ENCODE assay signal across 16 cellular contexts in genomic region chr9:33172256-33172678, GRCh38. TPM values are rescaled to one million over a fixed set of nuclear protein-coding genes. Genes with fewer than 3 reads are reported as not detected.
DNase-seq lines count a peak whose midpoint lies in the region; ATAC-seq and TF ChIP-seq lines count a peak whose summit lies in the region.
"Had no signal": no experiment of that assay in that cellular context is flagged by ENCODE, and none has a peak within 500 bp of the region (broad histone marks: within the 10 kb centered on the region; RNA-seq: fewer than 3 reads in every experiment).

No MANE protein-coding gene starts in this region.

- CTCF ChIA-PET in Calu3 (lab: Charles Lee), result interaction anchor here (0.9 to 1.1 kb wide), 2 partner anchors 12 to 42 kb away, joined by 3 read pairs; no protein-coding TSS in a partner anchor
- CTCF ChIA-PET in PC-3 (lab: Charles Lee), result no interaction called here
- CTCF ChIA-PET in CD8-positive, alpha-beta T cell (lab: Charles Lee), result interaction anchor here (1.0 to 2.7 kb wide), 4 partner anchors 8 to 294 kb away, joined by 3 to 10 read pairs (median 3); no protein-coding TSS in a partner anchor

- TF ChIP-seq CTCF in Calu3 (IDR thresholded peaks at IDR 0.05; ENCODE audit: unreplicated experiment) (no peak), PC-3 (conservative IDR thresholded peaks at IDR 0.05; ENCODE audit: low read depth, low read length) (no peak), endothelial cell (IDR thresholded peaks at IDR 0.05; ENCODE audit: unreplicated experiment) (no peak), omental fat pad (IDR thresholded peaks at IDR 0.05) (no peak)
- no peak for TF ChIP-seq CTCF in CD8-positive, alpha-beta T cell (IDR thresholded peaks at IDR 0.05)

- peak overlapping the region; percentile 48; the same call in 1 of the 2 replicates for H2AFZ ChIP-seq in PC-3 (ENCODE audit: low read length)

- no peaks in the 10 kb centered on the region for H3K79me2 ChIP-seq in PC-3 (ENCODE audit: low read length)

- peak overlapping the region; percentile 47 for H3K4me3 Mint-ChIP-seq in Calu3 (ENCODE audit: low read depth, unreplicated experiment)
- no peak overlapping the region for H3K4me3 Mint-ChIP-seq in endothelial cell (ENCODE audit: unreplicated experiment)
- H3K4me3 Mint-ChIP-seq in CD8-positive, alpha-beta T cell, result no peak overlapping the region
- H3K4me3 Mint-ChIP-seq: effector memory CD8-positive, alpha-beta T cell; stimulated activated naive CD8-positive, alpha-beta T cell treated with anti-CD3 and anti-CD28 coated beads, Interleukin-15, amount 100 ng/mL, for 72 hours had no signal

- H3K27ac Mint-ChIP-seq in Calu3 (ENCODE audit: unreplicated experiment) (peak overlapping the region; percentile 83), endothelial cell (ENCODE audit: unreplicated experiment) (peak overlapping the region; percentile 95)
- no peak overlapping the region for H3K27ac Mint-ChIP-seq in CD8-positive, alpha-beta T cell
- H3K27ac Mint-ChIP-seq: effector memory CD8-positive, alpha-beta T cell had no signal

- H3K36me3 ChIP-seq in PC-3 (ENCODE audit: low read depth, low read length), result no peaks in the 10 kb centered on the region
- H3K36me3 ChIP-seq in CD8-positive, alpha-beta T cell (ENCODE audit: insufficient read depth, low read length), result no peaks in the 10 kb centered on the region
- H3K36me3 ChIP-seq: BLaER1 treated with 17β-estradiol and CSF1 and Interleukin-3, amounts not matched to agents 10 nM and 100 nM; heart right ventricle had no signal

- POLR2A ChIA-PET in PC-3 (lab: Charles Lee; ENCODE audit: unreplicated experiment), result no interaction called here
- POLR2A ChIA-PET in CD8-positive, alpha-beta T cell (lab: Charles Lee), result no interaction called here

- no TSS peak for BruUV-seq in Calu3 (replicated peaks; lab: Mats Ljungman, UMichigan)
- no TSS peak for BruUV-seq in PC-3 (replicated peaks; lab: Mats Ljungman, UMichigan)

- peaks cover 19% of the 10 kb centered on the region for H3K4me1 ChIP-seq in PC-3 (ENCODE audit: insufficient read depth, low read length)
- peaks cover 17% of the 10 kb centered on the region for H3K4me1 ChIP-seq in CD8-positive, alpha-beta T cell (ENCODE audit: insufficient read depth, low read length)

- H3K9me3 Mint-ChIP-seq in Calu3 (ENCODE audit: low read depth, unreplicated experiment) (peaks cover 2% of the 10 kb centered on the region), endothelial cell (ENCODE audit: unreplicated experiment) (no peaks in the 10 kb centered on the region)
- H3K9me3 Mint-ChIP-seq in CD8-positive, alpha-beta T cell, result no peaks in the 10 kb centered on the region
- H3K9me3 Mint-ChIP-seq: effector memory CD8-positive, alpha-beta T cell; stimulated activated naive CD8-positive, alpha-beta T cell treated with anti-CD3 and anti-CD28 coated beads, Interleukin-15, amount 100 ng/mL, for 72 hours had no signal

- peak overlapping the region; percentile 35 for H3K4me2 ChIP-seq in PC-3 (ENCODE audit: low read length)

- H3K9me2 ChIP-seq in PC-3 (replicated peaks; ENCODE audit: low read length), result no peaks in the 10 kb centered on the region

- ATAC-seq in PC-3 (no peak), omental fat pad (ENCODE audit: low FRiP score) (peak; percentile 11), GM21381 (IDR thresholded peaks at IDR 0.05; ENCODE audit: unreplicated experiment) (no peak)
- no peak for ATAC-seq in CD8-positive, alpha-beta T cell
- ATAC-seq: effector memory CD8-positive, alpha-beta T cell; heart right ventricle; stimulated activated naive CD8-positive, alpha-beta T cell treated with anti-CD3 and anti-CD28 coated beads, Interleukin-15, amount 100 ng/mL, for 72 hours had no signal

- no peak for DNase-seq in Calu3
- peak; percentile 51 for DNase-seq in PC-3
- no peak for DNase-seq in endothelial cell (ENCODE audit: low spot score)
- DNase-seq in omental fat pad (ENCODE audit: low spot score), result no peak
- no peak for DNase-seq in NCI-H1694 (lab: John Stamatoyannopoulos, UW)
- DNase-seq in CD8-positive, alpha-beta T cell, result no peak
- no peak for DNase-seq in stimulated activated CD4-positive, alpha-beta T cell treated with anti-CD3 and anti-CD28 coated beads, Interleukin-4, amount 100 ng/mL, for 1 hour
- DNase-seq: amygdala; effector memory CD8-positive, alpha-beta T cell; heart right ventricle; NCI-H1092; NCI-H524; stimulated activated naive CD8-positive, alpha-beta T cell treated with anti-CD3 and anti-CD28 coated beads, Interleukin-15, amount 100 ng/mL, for 72 hours had no signal

- H3K4me3 ChIP-seq in PC-3 (ENCODE audit: low read length), result no peak overlapping the region
- H3K4me3 ChIP-seq in CD8-positive, alpha-beta T cell (ENCODE audit: low read depth, low read length), result no peak overlapping the region
- H3K4me3 ChIP-seq: BLaER1 treated with 17β-estradiol and CSF1 and Interleukin-3, amounts not matched to agents 10 nM and 100 nM; heart right ventricle had no signal

- H3K4me1 Mint-ChIP-seq in Calu3 (ENCODE audit: low read depth, unreplicated experiment) (peaks cover 41% of the 10 kb centered on the region), endothelial cell (ENCODE audit: unreplicated experiment) (peaks cover 44% of the 10 kb centered on the region)
- peaks cover 25% of the 10 kb centered on the region for H3K4me1 Mint-ChIP-seq in CD8-positive, alpha-beta T cell (ENCODE audit: low read depth)

- no peaks in the 10 kb centered on the region for H3F3A ChIP-seq in PC-3 (ENCODE audit: low read length, unreplicated experiment)

- H4K20me1 ChIP-seq in PC-3 (ENCODE audit: low read length), result no peaks in the 10 kb centered on the region
- H4K20me1 ChIP-seq: BLaER1 treated with 17β-estradiol and CSF1 and Interleukin-3, amounts not matched to agents 10 nM and 100 nM had no signal

- H3K27me3 Mint-ChIP-seq in Calu3 (ENCODE audit: unreplicated experiment), result no peaks in the 10 kb centered on the region
- H3K27me3 Mint-ChIP-seq in endothelial cell (ENCODE audit: unreplicated experiment), result peaks cover 16% of the 10 kb centered on the region
- H3K27me3 Mint-ChIP-seq in CD8-positive, alpha-beta T cell (ENCODE audit: low read depth), result no peaks in the 10 kb centered on the region
- H3K27me3 Mint-ChIP-seq: effector memory CD8-positive, alpha-beta T cell; stimulated activated naive CD8-positive, alpha-beta T cell treated with anti-CD3 and anti-CD28 coated beads, Interleukin-15, amount 100 ng/mL, for 72 hours had no signal

- H3K27ac ChIP-seq in PC-3 (ENCODE audit: low read length), result no peak overlapping the region
- no peak overlapping the region for H3K27ac ChIP-seq in CD8-positive, alpha-beta T cell (ENCODE audit: low read depth, low read length)
- H3K27ac ChIP-seq: BLaER1 treated with 17β-estradiol and CSF1 and Interleukin-3, amounts not matched to agents 10 nM and 100 nM; RWPE1 had no signal

- peaks cover 12% of the 10 kb centered on the region for H3K36me3 Mint-ChIP-seq in Calu3 (ENCODE audit: insufficient read depth, unreplicated experiment)
- H3K36me3 Mint-ChIP-seq in endothelial cell (ENCODE audit: low read depth, unreplicated experiment), result peaks cover 8% of the 10 kb centered on the region
- H3K36me3 Mint-ChIP-seq in CD8-positive, alpha-beta T cell, result no peaks in the 10 kb centered on the region

- no peaks in the 10 kb centered on the region for H3K9me3 ChIP-seq in PC-3 (ENCODE audit: low read length)
- H3K9me3 ChIP-seq in CD8-positive, alpha-beta T cell (ENCODE audit: low read length), result no peaks in the 10 kb centered on the region
- H3K9me3 ChIP-seq: BLaER1 treated with 17β-estradiol and CSF1 and Interleukin-3, amounts not matched to agents 10 nM and 100 nM; heart right ventricle had no signal

- no peaks in the 10 kb centered on the region for H3K27me3 ChIP-seq in PC-3 (ENCODE audit: low read length)
- no peaks in the 10 kb centered on the region for H3K27me3 ChIP-seq in CD8-positive, alpha-beta T cell (ENCODE audit: insufficient read depth, low read length)
- H3K27me3 ChIP-seq: BLaER1 treated with 17β-estradiol and CSF1 and Interleukin-3, amounts not matched to agents 10 nM and 100 nM; heart right ventricle had no signal

- intact Hi-C loops in Calu3 (cut with micrococcal nuclease; ENCODE audit: unreplicated experiment), result no loop called here
- intact Hi-C loops in PC-3 (cut with micrococcal nuclease), result no loop called here
- intact Hi-C loops in CD8-positive, alpha-beta T cell (cut with DNase I, micrococcal nuclease), result no loop called here

- no peak overlapping the region for H3K9ac ChIP-seq in PC-3 (ENCODE audit: low read length)
- H3K9ac ChIP-seq: BLaER1 treated with 17β-estradiol and CSF1 and Interleukin-3, amounts not matched to agents 10 nM and 100 nM had no signal

RNA-seq across cellular contexts. Expression of gene B4GALT1, which starts 5.1 kb away (rescaled TPM):
- total RNA-seq in Calu3 (2022) (69.5 and 71.1 TPM in 2 replicates), PC-3 (2014; rRNA removed) (14.8 and 23.1 TPM in 2 replicates), endothelial cell (ENCODE audit: unreplicated experiment) (86.7 TPM), omental fat pad (100 to 1,000 TPM in 1 of 4 donors, 10 to 100 TPM in 3; 52.5 to 113 (median 72.1) TPM)
- 100 to 1,000 TPM; 139 to 140 TPM for total RNA-seq in CD8-positive, alpha-beta T cell
